Comparison of ENCODE assay signal across 8 cellular contexts in genomic region chr2:43995733-43996533, GRCh38. TPM values are rescaled to one million over a fixed set of nuclear protein-coding genes. Genes with fewer than 3 reads are reported as not detected.
A peak's percentile ranks its signal among the peaks of the same experiment; 100 is the strongest.
DNase-seq lines count a peak whose midpoint lies in the region; ATAC-seq and TF ChIP-seq lines count a peak whose summit lies in the region.

TSS of gene LRPPRC (minus strand) at chr2:43995989. CDS start at chr2:43995947, 42 bp downstream.

- H3K36me3 ChIP-seq in upper lobe of right lung: peaks cover 4% of the 10 kb centered on the region

- H3K4me1 ChIP-seq in upper lobe of right lung: peaks cover 21% of the 10 kb centered on the region

- DNase-seq in GM13977 (ENCODE audit: low spot score) (peak; percentile 96), NCI-H1694 treated with DMSO at 0.1 percent for 48 hours (lab: John Stamatoyannopoulos, UW) (peak; percentile 97), T-helper 17 cell (peak; percentile 78 to 81 (median 79)), amygdala (lab: John Stamatoyannopoulos, UW) (peak; percentile 58 to 97 (median 88)), left cardiac atrium (peak; percentile 94), posterior vena cava (ENCODE audit: low spot score) (peak; percentile 97), upper lobe of right lung (peak; percentile 93)

- H3K27ac ChIP-seq in upper lobe of right lung: peak within 1 kb of the TSS; percentile 94

- no peaks in the 10 kb centered on the region for H3K9me3 ChIP-seq in T-helper 17 cell (ENCODE audit: control insufficient read depth, low read length, poor library complexity, severe bottlenecking)
- H3K9me3 ChIP-seq in upper lobe of right lung: no peaks in the 10 kb centered on the region

- in situ Hi-C loops in GM13977 (cut with MboI; ENCODE audit: low pct_unique_long_range_greater_than_20kb, low sequenced_read_pairs, unreplicated experiment): no loop called here

- peaks cover 6% of the 10 kb centered on the region for H3K27me3 Mint-ChIP-seq in T-helper 17 cell

- TF ChIP-seq CTCF in GM13977 (IDR thresholded peaks at IDR 0.05; ENCODE audit: extremely low read depth, insufficient read depth, missing control alignments) (no peak), upper lobe of right lung (IDR thresholded peaks at IDR 0.05) (no peak)

- no peaks in the 10 kb centered on the region for H3K27me3 ChIP-seq in upper lobe of right lung

- H3K36me3 Mint-ChIP-seq in T-helper 17 cell (ENCODE audit: low read depth): peaks cover 10% of the 10 kb centered on the region

- intact Hi-C loops in left cardiac atrium (cut with DNase I) (no loop called here), posterior vena cava (cut with DNase I) (no loop called here), upper lobe of right lung (cut with DNase I) (no loop called here)

- H3K4me3 ChIP-seq in upper lobe of right lung: peak within 1 kb of the TSS; percentile 100

- peak; percentile 91 for ATAC-seq in HG02884 (IDR thresholded peaks at IDR 0.05; ENCODE audit: unreplicated experiment)
- peak; percentile 96 for ATAC-seq in T-helper 17 cell
- ATAC-seq in left cardiac atrium: peak; percentile 99
- peak; percentile 99 for ATAC-seq in upper lobe of right lung

- peaks cover 37% of the 10 kb centered on the region for H3K4me1 Mint-ChIP-seq in T-helper 17 cell

- H3K27ac Mint-ChIP-seq in T-helper 17 cell: peak within 1 kb of the TSS; percentile 93

- H3K4me3 Mint-ChIP-seq in T-helper 17 cell: peak within 1 kb of the TSS; percentile 94

RNA-seq across cellular contexts. Expression of gene LRPPRC, which starts in this region (rescaled TPM):
- total RNA-seq in T-helper 17 cell: 10 to 100 TPM; 59.8 to 60.7 TPM
- total RNA-seq in left cardiac atrium: 10 to 100 TPM; 64.4 to 96.9 TPM
- 10 to 100 TPM; 45.9 to 53.1 TPM for total RNA-seq in posterior vena cava
- 56.1 TPM for total RNA-seq in upper lobe of right lung

Comparison
In these comparisons a context has a peak if more than half of its experiments do, and no peak if none do; other contexts are left out.
1. Peak in every context shown above with its lines: DNase-seq, ATAC-seq, H3K4me3 ChIP-seq and H3K27ac ChIP-seq.